8 cellular contexts compared by ENCODE assay signal in the genomic region with DNA sequence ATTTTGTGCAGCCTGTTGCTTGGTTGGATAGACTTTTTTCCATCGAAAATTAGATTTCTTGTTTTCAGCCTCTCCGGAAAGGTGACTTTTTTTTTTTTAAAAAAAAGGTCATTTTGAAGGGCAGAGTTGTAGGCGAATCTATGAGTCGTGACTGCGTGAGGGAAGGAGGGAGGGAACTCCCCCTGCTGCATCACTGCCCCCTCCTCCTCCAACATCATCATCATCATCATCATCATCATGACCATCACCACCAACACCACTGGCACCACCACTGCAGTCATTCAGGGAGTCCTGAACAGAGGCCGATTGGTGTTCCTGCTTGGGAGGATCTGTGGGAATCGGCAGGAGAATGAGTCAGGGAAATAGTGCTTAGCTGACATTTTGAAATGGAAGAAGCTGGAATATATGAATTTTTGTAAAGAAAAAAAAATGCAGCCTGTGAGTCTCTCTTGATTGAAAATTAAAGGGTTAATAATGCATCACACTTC.
A peak's percentile ranks its signal among the peaks of the same experiment; 100 is the strongest.
DNase-seq lines count a peak whose midpoint lies in the region; ATAC-seq and TF ChIP-seq lines count a peak whose summit lies in the region.

No MANE protein-coding gene starts in this region.

- TF ChIP-seq CTCF in AG09309 (IDR thresholded peaks at IDR 0.05; ENCODE audit: control insufficient read depth, insufficient read depth, low read depth, low read length, missing control alignments) (no peak), astrocyte of the cerebellum (IDR thresholded peaks at IDR 0.05; ENCODE audit: low read depth, low read length, missing control alignments) (no peak)

- H3K36me3 Mint-ChIP-seq in stimulated activated naive CD8-positive, alpha-beta T cell treated with anti-CD3 and anti-CD28 coated beads, Interleukin-15, Interleukin-2, amounts not matched to agents 100 ng/mL and 50 ng/mL, for 24 hours (ENCODE audit: low read depth): peaks cover 10% of the 10 kb centered on the region

- no peaks in the 10 kb centered on the region for H3K9me3 Mint-ChIP-seq in stimulated activated naive CD8-positive, alpha-beta T cell treated with anti-CD3 and anti-CD28 coated beads, Interleukin-15, Interleukin-2, amounts not matched to agents 100 ng/mL and 50 ng/mL, for 24 hours

- H3K27me3 Mint-ChIP-seq in stimulated activated naive CD8-positive, alpha-beta T cell treated with anti-CD3 and anti-CD28 coated beads, Interleukin-15, Interleukin-2, amounts not matched to agents 100 ng/mL and 50 ng/mL, for 24 hours: peaks cover 19% of the 10 kb centered on the region

- H3K27ac Mint-ChIP-seq in stimulated activated naive CD8-positive, alpha-beta T cell treated with anti-CD3 and anti-CD28 coated beads, Interleukin-15, Interleukin-2, amounts not matched to agents 100 ng/mL and 50 ng/mL, for 24 hours: peak overlapping the region; percentile 91

- peak overlapping the region; percentile 89 for H3K4me3 ChIP-seq in AG09309 (ENCODE audit: control insufficient read depth, low read depth, low read length)
- H3K4me3 ChIP-seq in astrocyte of the cerebellum (ENCODE audit: low read depth, low read length): peak overlapping the region; percentile 87

- in situ Hi-C loops in astrocyte of the cerebellum (cut with HindIII; ENCODE audit: low sequenced_read_pairs): loop anchor here (25.0 kb wide), 1 partner anchor 470 kb away; no protein-coding TSS in a partner anchor

- DNase-seq in AG09309 (ENCODE audit: low read depth) (no peak), HK-2 (ENCODE audit: unreplicated experiment) (peak; percentile 56), astrocyte of the cerebellum (ENCODE audit: low read depth) (no peak), kidney glomerular epithelial cell (lab: John Stamatoyannopoulos, UW) (peak; percentile 46), NCI-H1930 (lab: John Stamatoyannopoulos, UW) (no peak)

- ATAC-seq in GM19023 (IDR thresholded peaks at IDR 0.05; ENCODE audit: unreplicated experiment) (no peak), HG02981 (IDR thresholded peaks at IDR 0.05; ENCODE audit: unreplicated experiment) (no peak)

- H3K4me1 Mint-ChIP-seq in stimulated activated naive CD8-positive, alpha-beta T cell treated with anti-CD3 and anti-CD28 coated beads, Interleukin-15, Interleukin-2, amounts not matched to agents 100 ng/mL and 50 ng/mL, for 24 hours (ENCODE audit: low read depth): peaks cover 39% of the 10 kb centered on the region

- peak overlapping the region; percentile 86 for H3K4me3 Mint-ChIP-seq in stimulated activated naive CD8-positive, alpha-beta T cell treated with anti-CD3 and anti-CD28 coated beads, Interleukin-15, Interleukin-2, amounts not matched to agents 100 ng/mL and 50 ng/mL, for 24 hours

Comparison
In these comparisons a context has a peak if more than half of its experiments do, and no peak if none do; other contexts are left out.
1. DNase-seq: peak in HK-2 (single experiment) and kidney glomerular epithelial cell (single experiment); none in AG09309 (single experiment), astrocyte of the cerebellum (single experiment) and NCI-H1930 (0 of 2).